Comparison of ENCODE assay signal across 15 cellular contexts in the genomic region with DNA sequence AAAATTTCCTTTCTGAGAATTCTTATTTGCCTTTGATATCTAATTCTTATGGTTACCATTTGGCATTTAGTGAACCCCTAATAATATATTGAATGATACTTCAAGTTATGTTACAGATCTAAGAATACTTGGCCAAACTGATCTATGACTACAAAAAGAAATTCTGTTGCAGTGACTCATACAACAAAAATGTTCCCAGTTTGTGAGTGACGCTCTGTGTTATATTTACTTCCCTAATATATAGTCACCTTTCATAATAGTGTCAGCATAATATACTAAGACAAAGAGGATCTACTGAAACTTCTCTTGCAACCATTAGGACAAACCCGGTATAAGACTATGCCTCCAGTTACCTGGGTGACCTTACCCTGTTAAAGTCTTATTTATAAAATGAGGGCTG.
DNase-seq lines count a peak whose midpoint lies in the region; ATAC-seq and TF ChIP-seq lines count a peak whose summit lies in the region.
"Had no signal": no experiment of that assay in that cellular context is flagged by ENCODE, and none has a peak within 500 bp of the region (broad histone marks: within the 10 kb centered on the region; RNA-seq: fewer than 3 reads in every experiment).

No MANE protein-coding gene starts in this region.

- CTCF ChIA-PET in MCF 10A (lab: Yijun Ruan, JAX), result interaction anchor here (1.3 to 2.0 kb wide), 2 partner anchors 9 to 23 kb away, joined by 3 to 5 read pairs; no protein-coding TSS in a partner anchor

- H3K4me3 ChIP-seq in breast epithelium, result no peak overlapping the region
- no peak overlapping the region for H3K4me3 ChIP-seq in astrocyte of the cerebellum (ENCODE audit: low read depth, low read length)
- H3K4me3 ChIP-seq in Peyer's patch, result no peak overlapping the region
- H3K4me3 ChIP-seq: thoracic aorta had no signal

- no peaks in the 10 kb centered on the region for H3K36me3 ChIP-seq in breast epithelium
- no peaks in the 10 kb centered on the region for H3K36me3 ChIP-seq in Peyer's patch
- H3K36me3 ChIP-seq: thoracic aorta had no signal

- H3K9me3 ChIP-seq in breast epithelium, result peaks cover 0 to 11% of the 10 kb centered on the region in 2 donors
- no peaks in the 10 kb centered on the region for H3K9me3 ChIP-seq in Peyer's patch
- H3K9me3 ChIP-seq: thoracic aorta had no signal

- ATAC-seq in foreskin keratinocyte, result peak; percentile 91
- no peak for ATAC-seq in GM19023 (IDR thresholded peaks at IDR 0.05; ENCODE audit: unreplicated experiment)
- ATAC-seq: activated T-helper 17 cell treated with anti-CD3 and anti-CD28 coated beads, Interleukin-2, amount 50 U/mL, for 72 hours had no signal

- H3K27me3 Mint-ChIP-seq in MCF 10A (ENCODE audit: insufficient read depth, unreplicated experiment), result no peaks in the 10 kb centered on the region
- H3K27me3 Mint-ChIP-seq: activated CD4-positive, alpha-beta memory T cell treated with anti-CD3 and anti-CD28 coated beads, Interleukin-2, amount 10 ng/mL, durations not matched to agents 7 days and 5 days; activated T-helper 17 cell treated with anti-CD3 and anti-CD28 coated beads, Interleukin-2, amount 50 U/mL, for 72 hours; brain had no signal

- H3K27ac Mint-ChIP-seq in MCF 10A (ENCODE audit: low read depth, unreplicated experiment), result peak overlapping the region; percentile 88
- H3K27ac Mint-ChIP-seq: activated CD4-positive, alpha-beta memory T cell treated with anti-CD3 and anti-CD28 coated beads, Interleukin-2, amount 10 ng/mL, durations not matched to agents 7 days and 5 days; activated T-helper 17 cell treated with anti-CD3 and anti-CD28 coated beads, Interleukin-2, amount 50 U/mL, for 72 hours; brain had no signal

- H3K27me3 ChIP-seq in breast epithelium, result no peaks in the 10 kb centered on the region
- H3K27me3 ChIP-seq in foreskin keratinocyte, result no peaks in the 10 kb centered on the region
- no peaks in the 10 kb centered on the region for H3K27me3 ChIP-seq in Peyer's patch

- peak overlapping the region; percentile 16 for H3K4me3 Mint-ChIP-seq in MCF 10A (ENCODE audit: unreplicated experiment)
- H3K4me3 Mint-ChIP-seq: activated CD4-positive, alpha-beta memory T cell treated with anti-CD3 and anti-CD28 coated beads, Interleukin-2, amount 10 ng/mL, durations not matched to agents 7 days and 5 days; activated T-helper 17 cell treated with anti-CD3 and anti-CD28 coated beads, Interleukin-2, amount 50 U/mL, for 72 hours; brain had no signal

- POLR2A ChIA-PET in MCF 10A (lab: Yijun Ruan, JAX), result interaction anchor here (0.8 to 1.5 kb wide), 5 partner anchors 9 to 230 kb away, joined by 3 to 5 read pairs (median 3); no protein-coding TSS in a partner anchor

- intact Hi-C loops in MCF 10A (cut with micrococcal nuclease) (no loop called here), breast epithelium (cut with DNase I; ENCODE audit: low total_unique reads) (no loop called here)

- H3K9me3 Mint-ChIP-seq in MCF 10A (ENCODE audit: unreplicated experiment), result peaks cover 23% of the 10 kb centered on the region

- H3K27ac ChIP-seq in breast epithelium (no peak overlapping the region), foreskin keratinocyte (no peak overlapping the region), Peyer's patch (no peak overlapping the region)
- H3K27ac ChIP-seq: thoracic aorta had no signal

- H3K4me1 Mint-ChIP-seq in MCF 10A (ENCODE audit: insufficient read depth, unreplicated experiment), result peaks cover 29% of the 10 kb centered on the region
- H3K4me1 Mint-ChIP-seq: activated CD4-positive, alpha-beta memory T cell treated with anti-CD3 and anti-CD28 coated beads, Interleukin-2, amount 10 ng/mL, durations not matched to agents 7 days and 5 days; activated T-helper 17 cell treated with anti-CD3 and anti-CD28 coated beads, Interleukin-2, amount 50 U/mL, for 72 hours; brain had no signal

- H3K36me3 Mint-ChIP-seq in MCF 10A (ENCODE audit: insufficient read depth, unreplicated experiment), result peaks cover 15% of the 10 kb centered on the region

- no peak for TF ChIP-seq POLR2A in breast epithelium (IDR thresholded peaks at IDR 0.05)
- TF ChIP-seq POLR2A in Peyer's patch (IDR thresholded peaks at IDR 0.05), result no peak

- TF ChIP-seq CTCF in MCF 10A (IDR thresholded peaks at IDR 0.05; ENCODE audit: unreplicated experiment), result no peak
- no peak for TF ChIP-seq CTCF in breast epithelium (IDR thresholded peaks at IDR 0.05)
- no peak for TF ChIP-seq CTCF in astrocyte of the cerebellum (IDR thresholded peaks at IDR 0.05; ENCODE audit: low read depth, low read length, missing control alignments)
- no peak for TF ChIP-seq CTCF in foreskin keratinocyte (conservative IDR thresholded peaks at IDR 0.05)
- TF ChIP-seq CTCF in Peyer's patch (IDR thresholded peaks at IDR 0.05), result no peak

- DNase-seq in MCF 10A (ENCODE audit: unreplicated experiment) (peak; percentile 74), breast epithelium (ENCODE audit: low spot score in 2 of 2) (no peak), astrocyte of the cerebellum (ENCODE audit: low read depth) (peak; percentile 23), foreskin keratinocyte (peak; percentile 42 to 73), KBM-7 (no peak), Peyer's patch (no peak), NCI-H2171 treated with DMSO at 0.1 percent for 48 hours (lab: John Stamatoyannopoulos, UW) (no peak)
- DNase-seq: activated CD4-positive, alpha-beta memory T cell treated with anti-CD3 and anti-CD28 coated beads, Interleukin-2, amount 10 ng/mL, durations not matched to agents 7 days and 5 days; NCI-H1417; NCI-H510A treated with DMSO at 0.1 percent for 48 hours; RPMI8226 had no signal

- no TSS peak for BruUV-seq in MCF 10A (replicated peaks; lab: Mats Ljungman, UMichigan)

- in situ Hi-C loops in astrocyte of the cerebellum (cut with HindIII; ENCODE audit: low sequenced_read_pairs), result no loop called here
- in situ Hi-C loops in KBM-7 (cut with MboI; ENCODE audit: low pct_unique_long_range_greater_than_20kb, low sequenced_read_pairs), result no loop called here

- no peaks in the 10 kb centered on the region for H3K4me1 ChIP-seq in breast epithelium
- peaks cover 17% of the 10 kb centered on the region for H3K4me1 ChIP-seq in foreskin keratinocyte
- no peaks in the 10 kb centered on the region for H3K4me1 ChIP-seq in Peyer's patch

Comparison
In these comparisons a context has a peak if more than half of its experiments do, and no peak if none do; other contexts are left out.
1. DNase-seq: peak in MCF 10A (single experiment), astrocyte of the cerebellum (single experiment) and foreskin keratinocyte (2 of 2); none in breast epithelium (0 of 2), KBM-7 (single experiment), Peyer's patch (0 of 3) and NCI-H2171 treated with DMSO at 0.1 percent for 48 hours (single experiment).